ENCODE assay signal across 18 cellular contexts in the genomic region with DNA sequence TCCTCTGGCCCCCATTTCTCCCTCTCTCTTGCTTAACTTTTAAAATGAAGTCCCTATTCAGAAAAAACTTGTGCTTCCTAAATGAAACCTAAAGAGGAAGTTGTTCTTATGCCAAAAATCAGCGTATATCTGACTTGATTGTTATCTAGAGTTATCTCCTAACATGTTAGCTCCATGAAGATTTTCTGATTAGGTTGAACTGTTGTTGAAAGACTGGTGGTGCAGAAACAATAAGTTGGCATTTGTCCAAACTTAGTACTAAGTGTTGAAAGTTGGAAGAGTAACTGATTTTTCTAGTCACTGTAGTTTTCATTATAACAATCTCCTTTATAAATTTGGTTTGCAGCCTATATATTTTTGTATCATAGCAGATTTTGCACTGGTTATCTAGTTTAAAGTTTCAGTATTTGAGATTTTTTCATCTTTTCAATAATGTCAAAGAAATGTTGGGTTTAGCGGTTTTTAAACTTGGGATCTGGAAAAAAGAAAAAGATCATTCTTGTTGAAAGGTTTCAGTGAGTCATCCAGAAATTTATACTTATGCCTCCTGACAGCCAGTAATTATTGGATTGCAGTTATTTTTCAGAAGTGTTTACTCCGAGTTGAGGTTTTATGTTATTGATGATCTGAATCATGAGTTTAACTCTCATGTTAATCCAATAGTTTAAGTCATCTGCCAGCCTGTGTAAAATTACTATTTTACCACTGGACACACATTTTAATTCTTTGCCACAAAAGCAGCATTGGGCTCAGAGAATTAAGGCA.
DNase-seq lines count a peak whose midpoint lies in the region; ATAC-seq, FAIRE-seq and TF ChIP-seq lines count a peak whose summit lies in the region.
"Had no signal": no experiment of that assay in that cellular context is flagged by ENCODE, and none has a peak within 500 bp of the region (broad histone marks: within the 10 kb centered on the region; RNA-seq: fewer than 3 reads in every experiment).

No MANE protein-coding gene starts in this region.

- no peak overlapping the region for H3K4me2 ChIP-seq in astrocyte (ENCODE audit: low read length)
- no peak overlapping the region for H3K4me2 ChIP-seq in neuronal stem cell (ENCODE audit: insufficient read depth, low read length, poor library complexity, severe bottlenecking)

- TF ChIP-seq CTCF in NB4 (IDR thresholded peaks at IDR 0.05; ENCODE audit: low read depth, low read length) (no peak), astrocyte (IDR thresholded peaks at IDR 0.05; ENCODE audit: insufficient read depth, low read depth, low read length) (no peak)

- H3K79me1 ChIP-seq in neuronal stem cell (ENCODE audit: low read depth, low read length): no peaks in the 10 kb centered on the region

- peak; percentile 58 for FAIRE-seq in astrocyte (lab: Jason Lieb, UNC)
- FAIRE-seq: HepG2 had no signal

- H3K4me1 ChIP-seq in astrocyte (ENCODE audit: insufficient read depth, low read length) (no peaks in the 10 kb centered on the region), neuronal stem cell (ENCODE audit: control insufficient read depth in 2 of 2, insufficient read depth in 1 of 2, low read depth in 1 of 2, low read length in 2 of 2) (peaks cover 0 to 3% of the 10 kb centered on the region in 2 donors)
- H3K4me1 ChIP-seq: prostate gland had no signal

- no peak overlapping the region for H2BK12ac ChIP-seq in neuronal stem cell (ENCODE audit: low read length)

- H3K27me3 Mint-ChIP-seq in astrocyte (ENCODE audit: low read depth, unreplicated experiment): no peaks in the 10 kb centered on the region
- H3K27me3 Mint-ChIP-seq in memory B cell: no peaks in the 10 kb centered on the region
- H3K27me3 Mint-ChIP-seq in naive thymus-derived CD8-positive, alpha-beta T cell: peaks cover 0 to 3% (median 0%) of the 10 kb centered on the region in 5 donors
- H3K27me3 Mint-ChIP-seq: activated CD4-positive, alpha-beta T cell treated with anti-CD3 and anti-CD28 coated beads, Interleukin-2, amount 10 ng/mL, durations not matched to agents 7 days and 5 days; T-helper 17 cell had no signal

- H3K27ac ChIP-seq in astrocyte (ENCODE audit: low read depth, low read length): no peak overlapping the region
- H3K27ac ChIP-seq in neuronal stem cell (replicated peaks; ENCODE audit: low read length): no peak overlapping the region
- H3K27ac ChIP-seq: gastroesophageal sphincter, prostate gland, tibial nerve had no signal

- no peak overlapping the region for H2BK15ac ChIP-seq in neuronal stem cell (ENCODE audit: low read length)

- POLR2A ChIA-PET in naive thymus-derived CD8-positive, alpha-beta T cell (lab: Charles Lee): no interaction called here

- no peak overlapping the region for H2AFZ ChIP-seq in astrocyte (ENCODE audit: low read depth, low read length)
- no peak overlapping the region for H2AFZ ChIP-seq in neuronal stem cell (ENCODE audit: low read length)

- peaks cover 14% of the 10 kb centered on the region for H3K4me1 Mint-ChIP-seq in astrocyte (ENCODE audit: low read depth, unreplicated experiment)
- H3K4me1 Mint-ChIP-seq in memory B cell: peaks cover 13% of the 10 kb centered on the region
- H3K4me1 Mint-ChIP-seq in naive thymus-derived CD8-positive, alpha-beta T cell: peaks cover 3 to 13% (median 11%) of the 10 kb centered on the region in 4 donors

- H3K9me3 Mint-ChIP-seq in astrocyte (ENCODE audit: unreplicated experiment): no peaks in the 10 kb centered on the region
- H3K9me3 Mint-ChIP-seq in memory B cell: no peaks in the 10 kb centered on the region
- no peaks in the 10 kb centered on the region for H3K9me3 Mint-ChIP-seq in naive thymus-derived CD8-positive, alpha-beta T cell
- H3K9me3 Mint-ChIP-seq: activated CD4-positive, alpha-beta T cell treated with anti-CD3 and anti-CD28 coated beads, Interleukin-2, amount 10 ng/mL, durations not matched to agents 7 days and 5 days had no signal

- H3K14ac ChIP-seq in neuronal stem cell (ENCODE audit: low read length): no peak overlapping the region

- H4K8ac ChIP-seq in neuronal stem cell (ENCODE audit: low read depth, low read length): no peak overlapping the region

- DNase-seq in NCI-H345 (lab: John Stamatoyannopoulos, UW) (peak; percentile 35), NCI-H345 treated with DMSO at 0.1 percent for 48 hours (lab: John Stamatoyannopoulos, UW; ENCODE audit: unreplicated experiment) (no peak), NB4 (ENCODE audit: low read depth) (peak; percentile 7), astrocyte (ENCODE audit: low read depth) (peak; percentile 35), memory B cell (ENCODE audit: low spot score in 2 of 2) (no peak), neuronal stem cell (ENCODE audit: low spot score) (no peak)
- no peak for DNase-seq in naive thymus-derived CD8-positive, alpha-beta T cell
- DNase-seq: activated CD4-positive, alpha-beta T cell treated with anti-CD3 and anti-CD28 coated beads, Interleukin-2, amount 10 ng/mL, durations not matched to agents 7 days and 5 days; activated T-cell treated with anti-CD3 and anti-CD28 coated beads, Interleukin-2, amount 50 U/mL, for 48 hours; anterior cingulate cortex; mucosa of descending colon; NCI-H1436 treated with DMSO at 0.1 percent for 48 hours; T-helper 17 cell had no signal

- no peak overlapping the region for H2BK5ac ChIP-seq in neuronal stem cell (ENCODE audit: low read length)

- no peak overlapping the region for H2BK120ac ChIP-seq in neuronal stem cell (ENCODE audit: low read depth, low read length)

- no peaks in the 10 kb centered on the region for H3K27me3 ChIP-seq in astrocyte (ENCODE audit: insufficient read depth, low read length)
- no peaks in the 10 kb centered on the region for H3K27me3 ChIP-seq in neuronal stem cell (ENCODE audit: control insufficient read depth in 3 of 3, insufficient read depth in 3 of 3, low read depth in 1 of 3, low read length in 3 of 3)
- H3K27me3 ChIP-seq: gastroesophageal sphincter, tibial nerve had no signal

- H3K4me3 ChIP-seq in NB4 (ENCODE audit: low read depth, low read length) (no peak overlapping the region), astrocyte (ENCODE audit: insufficient read depth, low read depth, low read length) (no peak overlapping the region), neuronal stem cell (ENCODE audit: low read length in 2 of 2) (no peak overlapping the region)
- H3K4me3 ChIP-seq: gastroesophageal sphincter, mucosa of descending colon, prostate gland, tibial nerve had no signal

- H3K4me3 Mint-ChIP-seq in astrocyte (ENCODE audit: unreplicated experiment): no peak overlapping the region
- no peak overlapping the region for H3K4me3 Mint-ChIP-seq in memory B cell
- H3K4me3 Mint-ChIP-seq in naive thymus-derived CD8-positive, alpha-beta T cell: no peak overlapping the region
- H3K4me3 Mint-ChIP-seq: activated CD4-positive, alpha-beta T cell treated with anti-CD3 and anti-CD28 coated beads, Interleukin-2, amount 10 ng/mL, durations not matched to agents 7 days and 5 days; T-helper 17 cell had no signal

- H3K36me3 ChIP-seq in astrocyte (ENCODE audit: insufficient read depth, low read length): no peaks in the 10 kb centered on the region
- no peaks in the 10 kb centered on the region for H3K36me3 ChIP-seq in neuronal stem cell (replicated peaks in 1 of 2; ENCODE audit: control insufficient read depth in 2 of 2, insufficient read depth in 2 of 2, low read length in 2 of 2)
- H3K36me3 ChIP-seq: gastroesophageal sphincter, prostate gland, tibial nerve had no signal

- H3K9ac ChIP-seq in astrocyte (ENCODE audit: low read length) (no peak overlapping the region), neuronal stem cell (ENCODE audit: low read depth, low read length, poor library complexity) (no peak overlapping the region)

- no peak overlapping the region for H4K91ac ChIP-seq in neuronal stem cell (ENCODE audit: low read depth, low read length, poor library complexity)

- no peak overlapping the region for H3K23ac ChIP-seq in neuronal stem cell (ENCODE audit: low read depth, low read length, poor library complexity)

- H4K20me1 ChIP-seq in astrocyte (ENCODE audit: insufficient read depth, low read length): no peaks in the 10 kb centered on the region

- H3K9me3 ChIP-seq in astrocyte (ENCODE audit: insufficient read depth, low read depth, low read length) (no peaks in the 10 kb centered on the region), neuronal stem cell (replicated peaks in 1 of 2; ENCODE audit: control insufficient read depth in 2 of 2, insufficient read depth in 1 of 2, low read depth in 1 of 2, low read length in 2 of 2) (no peaks in the 10 kb centered on the region)
- H3K9me3 ChIP-seq: gastroesophageal sphincter, mucosa of descending colon, prostate gland, tibial nerve had no signal

- ATAC-seq in memory B cell (ENCODE audit: low read depth): peak; percentile 37
- ATAC-seq in HG03439 (IDR thresholded peaks at IDR 0.05; ENCODE audit: unreplicated experiment): no peak
- ATAC-seq in naive thymus-derived CD8-positive, alpha-beta T cell: no peak
- ATAC-seq: gastroesophageal sphincter, HepG2, mucosa of descending colon, T-helper 17 cell had no signal

- H3K27ac Mint-ChIP-seq in astrocyte (ENCODE audit: unreplicated experiment) (no peak overlapping the region), memory B cell (no peak overlapping the region)
- no peak overlapping the region for H3K27ac Mint-ChIP-seq in naive thymus-derived CD8-positive, alpha-beta T cell
- H3K27ac Mint-ChIP-seq: activated CD4-positive, alpha-beta T cell treated with anti-CD3 and anti-CD28 coated beads, Interleukin-2, amount 10 ng/mL, durations not matched to agents 7 days and 5 days; T-helper 17 cell had no signal

- H3K18ac ChIP-seq in neuronal stem cell (ENCODE audit: low read length): no peak overlapping the region

- no peak overlapping the region for H2AK5ac ChIP-seq in neuronal stem cell (ENCODE audit: low read depth, low read length)

- H3K36me3 Mint-ChIP-seq in astrocyte (ENCODE audit: low read depth, unreplicated experiment) (no peaks in the 10 kb centered on the region), memory B cell (no peaks in the 10 kb centered on the region)
- peaks cover 0 to 4% (median 0%) of the 10 kb centered on the region in 3 donors for H3K36me3 Mint-ChIP-seq in naive thymus-derived CD8-positive, alpha-beta T cell

- H3K4ac ChIP-seq in neuronal stem cell (ENCODE audit: low read length): no peak overlapping the region

- H3K79me2 ChIP-seq in astrocyte (ENCODE audit: insufficient read depth, low read length): peaks cover 3% of the 10 kb centered on the region

- TF ChIP-seq POLR2A in NB4 (IDR thresholded peaks at IDR 0.05; ENCODE audit: extremely low read depth, insufficient read length): no peak

- WGBS in neuronal stem cell (ENCODE audit: extremely low coverage in 2 of 2, insufficient read length in 2 of 2, insufficient replicate concordance in 1 of 2), 2 donors: no CpG with 5 or more reads among the region's 3 CpGs

Comparison
In these comparisons a context has a peak if more than half of its experiments do, and no peak if none do; other contexts are left out.
1. DNase-seq: peak in NCI-H345 (single experiment), NB4 (single experiment) and astrocyte (single experiment); none in NCI-H345 treated with DMSO at 0.1 percent for 48 hours (single experiment), memory B cell (0 of 2), neuronal stem cell (single experiment) and naive thymus-derived CD8-positive, alpha-beta T cell (0 of 10).